In the genomic region with DNA sequence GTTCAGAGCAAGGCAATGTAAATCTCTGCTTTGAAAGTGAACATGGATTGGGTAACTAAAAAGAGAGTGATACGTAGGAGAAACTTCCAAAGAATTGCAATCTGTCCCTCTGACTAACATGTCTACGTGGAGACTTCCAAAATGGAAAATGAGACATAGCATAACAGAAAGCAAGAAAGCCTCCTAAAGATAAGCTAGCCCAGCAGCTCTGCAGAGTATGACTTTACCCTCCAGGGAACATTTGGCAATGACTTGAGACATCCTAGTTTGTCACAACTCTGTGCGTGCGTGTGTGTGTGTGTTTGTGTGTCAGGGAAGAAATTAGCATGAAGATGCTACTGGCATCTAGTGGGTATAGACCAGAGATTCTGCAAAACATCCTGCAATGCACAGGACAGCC, we compare ENCODE assay signal across 25 cellular contexts.
DNase-seq lines count a peak whose midpoint lies in the region; ATAC-seq and TF ChIP-seq lines count a peak whose summit lies in the region.
"Had no signal": no experiment of that assay in that cellular context is flagged by ENCODE, and none has a peak within 500 bp of the region (broad histone marks: within the 10 kb centered on the region; RNA-seq: fewer than 3 reads in every experiment).

No MANE protein-coding gene starts in this region.

- no peak overlapping the region for H2AFZ ChIP-seq in GM23248
- no peak overlapping the region for H2AFZ ChIP-seq in mesenchymal stem cell (ENCODE audit: low read depth, low read length)

- no peak overlapping the region for H4K91ac ChIP-seq in mesenchymal stem cell (ENCODE audit: low read length)

- DNase-seq in AG04449 (ENCODE audit: low read depth, low spot score) (peak; percentile 62), GM23248 (peak; percentile 75), choroid plexus epithelial cell (ENCODE audit: low read depth) (peak; percentile 8), mesenchymal stem cell (peak; percentile 9), GF-D8 (lab: John Stamatoyannopoulos, UW) (no peak), NCI-H82 treated with DMSO at 0.1 percent for 48 hours (lab: John Stamatoyannopoulos, UW; ENCODE audit: unreplicated experiment) (no peak), NCI-H510A treated with DMSO at 0.1 percent for 48 hours (lab: John Stamatoyannopoulos, UW) (no peak)
- DNase-seq: activated CD4-positive, alpha-beta T cell treated with anti-CD3 and anti-CD28 coated beads for 36 hours; activated effector memory CD4-positive, alpha-beta T cell treated with Interleukin-2 at 50 U/mL for 16 hours; activated T-cell treated with anti-CD3 and anti-CD28 coated beads for 4 hours; cerebellar nuclear complex; DMS79; NCI-H1048; NCI-H187; NCI-H2171; NCI-H524; right lobe of liver; SHP77; stimulated activated naive CD4-positive, alpha-beta T cell had no signal

- no peaks in the 10 kb centered on the region for H3K9me2 ChIP-seq in GM23248 (ENCODE audit: insufficient read depth)

- H3K4ac ChIP-seq in mesenchymal stem cell (ENCODE audit: low read depth in 1 of 2, low read length in 2 of 2), result no peak overlapping the region

- H3K27ac ChIP-seq in GM23248 (no peak overlapping the region), mesenchymal stem cell (ENCODE audit: low read length, poor library complexity, severe bottlenecking) (no peak overlapping the region)
- H3K27ac ChIP-seq: 22Rv1, ascending aorta, BLaER1, HL-60, right lobe of liver, thoracic aorta had no signal

- H3K9ac ChIP-seq in GM23248 (no peak overlapping the region), mesenchymal stem cell (ENCODE audit: low read length) (no peak overlapping the region)
- H3K9ac ChIP-seq: BLaER1 had no signal

- no peaks in the 10 kb centered on the region for H4K20me1 ChIP-seq in GM23248 (ENCODE audit: insufficient read depth)
- H4K20me1 ChIP-seq: BLaER1 had no signal

- H2BK5ac ChIP-seq in mesenchymal stem cell (ENCODE audit: low read depth, low read length, poor library complexity, severe bottlenecking), result no peak overlapping the region

- H3K4me2 ChIP-seq in GM23248 (ENCODE audit: unreplicated experiment) (no peak overlapping the region), mesenchymal stem cell (ENCODE audit: low read length, poor library complexity, severe bottlenecking) (no peak overlapping the region)
- H3K4me2 ChIP-seq: BLaER1 had no signal

- no peak overlapping the region for H3K18ac ChIP-seq in mesenchymal stem cell (ENCODE audit: low read depth in 1 of 2, low read length in 2 of 2)

- no peaks in the 10 kb centered on the region for H3K79me2 ChIP-seq in GM23248 (ENCODE audit: insufficient read depth)

- CTCF ChIA-PET in AG04449 (lab: Yijun Ruan, JAX), result interaction anchor here (0.6 to 1.6 kb wide), 6 partner anchors 10 to 440 kb away, joined by 3 to 5 read pairs (median 4); no protein-coding TSS in a partner anchor

- H3K27me3 ChIP-seq in GM23248 (replicated peaks; ENCODE audit: insufficient read depth) (no peaks in the 10 kb centered on the region), mesenchymal stem cell (ENCODE audit: control insufficient read depth in 1 of 2, insufficient read depth in 1 of 2, low read length in 2 of 2) (no peaks in the 10 kb centered on the region)
- H3K27me3 ChIP-seq: ascending aorta, BLaER1, right lobe of liver had no signal

- no peak overlapping the region for H2BK12ac ChIP-seq in mesenchymal stem cell (ENCODE audit: low read length in 2 of 2)

- H3K14ac ChIP-seq in mesenchymal stem cell (ENCODE audit: low read length in 2 of 2), result no peak overlapping the region

- ATAC-seq in GM21515 (IDR thresholded peaks at IDR 0.05; ENCODE audit: unreplicated experiment), result no peak
- ATAC-seq: activated CD4-positive, alpha-beta T cell treated with anti-CD3 and anti-CD28 coated beads for 36 hours; right lobe of liver had no signal

- H3K79me1 ChIP-seq in mesenchymal stem cell (replicated peaks; ENCODE audit: low read length, poor library complexity, severe bottlenecking), result peaks cover 38% of the 10 kb centered on the region

- 59 to 62% methylated on average over 4 of the region's 4 CpGs for WGBS in GM23248 (ENCODE audit: low coverage in 1 of 2, low lambda C conversion rate in 2 of 2, missing lambda C conversion rate in 2 of 2), 2 experiments
- 88% methylated on average over 4 of the region's 4 CpGs for WGBS in mesenchymal stem cell

- peaks cover 7% of the 10 kb centered on the region; the same call in 1 of the 2 replicates for H3F3A ChIP-seq in GM23248 (ENCODE audit: insufficient read depth)

- H3K4me3 ChIP-seq in AG04449 (ENCODE audit: low read depth, low read length) (no peak overlapping the region), GM23248 (no peak overlapping the region), choroid plexus epithelial cell (ENCODE audit: low read depth, low read length) (no peak overlapping the region), mesenchymal stem cell (ENCODE audit: insufficient read depth in 1 of 2, low read depth in 1 of 2, low read length in 2 of 2) (no peak overlapping the region)
- H3K4me3 ChIP-seq: ascending aorta, BLaER1, right lobe of liver, thoracic aorta had no signal

- in situ Hi-C loops in GM23248 (cut with MboI), result no loop called here

- no peak for TF ChIP-seq CTCF in AG04449 (IDR thresholded peaks at IDR 0.05; ENCODE audit: insufficient read depth, low read length, missing control alignments)
- TF ChIP-seq CTCF in choroid plexus epithelial cell (conservative IDR thresholded peaks at IDR 0.05; ENCODE audit: low read depth, low read length), result no peak

- H3K36me3 ChIP-seq in GM23248 (ENCODE audit: low read depth), result no peaks in the 10 kb centered on the region
- H3K36me3 ChIP-seq in mesenchymal stem cell (ENCODE audit: control insufficient read depth in 1 of 2, insufficient read depth in 2 of 2, low read depth in 1 of 2, low read length in 2 of 2), result peaks cover 0 to 7% of the 10 kb centered on the region in 2 experiments
- H3K36me3 ChIP-seq: ascending aorta, BLaER1, right lobe of liver, thoracic aorta had no signal

- H3K4me1 ChIP-seq in GM23248 (ENCODE audit: insufficient read depth) (peaks cover 7% of the 10 kb centered on the region), mesenchymal stem cell (ENCODE audit: control insufficient read depth, insufficient read depth, low read depth, low read length) (peaks cover 2% of the 10 kb centered on the region)
- H3K4me1 ChIP-seq: ascending aorta, BLaER1, right lobe of liver had no signal

- H4K8ac ChIP-seq in mesenchymal stem cell (ENCODE audit: low read length), result no peak overlapping the region

- POLR2A ChIA-PET in AG04449 (lab: Yijun Ruan, JAX), result no interaction called here

- no peak overlapping the region for H2BK15ac ChIP-seq in mesenchymal stem cell (ENCODE audit: low read depth, poor library complexity, severe bottlenecking)

- no peaks in the 10 kb centered on the region for H3K9me3 ChIP-seq in GM23248 (ENCODE audit: low read depth)
- no peaks in the 10 kb centered on the region for H3K9me3 ChIP-seq in mesenchymal stem cell (ENCODE audit: control insufficient read depth, low read length)
- H3K9me3 ChIP-seq: ascending aorta, BLaER1, right lobe of liver, thoracic aorta had no signal

- no peak overlapping the region for H2BK120ac ChIP-seq in mesenchymal stem cell (ENCODE audit: low read depth, low read length)

- no peak overlapping the region for H3K23ac ChIP-seq in mesenchymal stem cell (ENCODE audit: low read length in 2 of 2)

- H2AK5ac ChIP-seq in mesenchymal stem cell (ENCODE audit: low read length, severe bottlenecking), result no peak overlapping the region

Comparison
In these comparisons a context has a peak if more than half of its experiments do, and no peak if none do; other contexts are left out.
1. DNase-seq: peak in AG04449 (single experiment), GM23248 (single experiment), choroid plexus epithelial cell (single experiment) and mesenchymal stem cell (single experiment); none in GF-D8 (single experiment), NCI-H82 treated with DMSO at 0.1 percent for 48 hours (single experiment) and NCI-H510A treated with DMSO at 0.1 percent for 48 hours (single experiment).